In the genomic region with DNA sequence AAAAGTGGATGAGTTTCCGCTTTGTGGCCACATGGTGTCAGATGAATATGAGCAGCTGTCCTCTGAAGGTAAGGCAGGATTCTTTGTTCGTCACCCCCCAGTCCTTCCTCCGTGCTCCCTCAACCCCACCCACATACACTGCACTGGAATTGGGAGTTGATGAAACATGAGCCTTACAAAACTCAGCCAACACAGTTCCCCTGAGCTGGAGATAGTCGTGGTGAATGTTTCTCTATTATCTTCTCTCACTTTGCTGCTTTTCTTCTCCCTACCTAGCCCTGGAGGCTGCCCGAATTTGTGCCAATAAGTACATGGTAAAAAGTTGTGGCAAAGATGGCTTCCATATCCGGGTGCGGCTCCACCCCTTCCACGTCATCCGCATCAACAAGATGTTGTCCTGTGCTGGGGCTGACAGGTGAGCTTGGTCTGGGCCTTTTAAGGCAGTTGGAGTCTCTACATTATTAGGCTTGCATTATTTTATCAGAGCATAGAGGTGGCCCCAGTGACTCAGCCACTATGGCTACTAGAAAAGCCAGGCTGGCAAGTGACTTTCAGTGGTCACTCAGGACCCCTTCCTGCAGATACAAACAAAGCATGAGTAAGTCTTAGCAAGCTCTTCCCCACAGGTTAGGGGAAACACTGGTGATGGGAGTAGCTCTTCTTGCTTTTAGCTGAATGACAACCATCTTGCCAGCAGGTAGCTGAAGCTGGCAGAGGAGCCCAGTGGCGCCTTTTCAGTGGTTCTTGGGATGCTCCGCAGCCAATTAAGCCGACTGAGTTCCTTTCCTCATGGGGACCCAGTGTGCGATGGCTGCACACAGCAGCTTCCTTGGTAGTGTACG, we compare ENCODE assay signal across 8 cellular contexts. TPM values are rescaled to one million over a fixed set of nuclear protein-coding genes. Genes with fewer than 3 reads are reported as not detected.
A peak's percentile ranks its signal among the peaks of the same experiment; 100 is the strongest.
DNase-seq lines count a peak whose midpoint lies in the region; ATAC-seq, FAIRE-seq and TF ChIP-seq lines count a peak whose summit lies in the region.

No MANE protein-coding gene starts in this region.

- H4K20me1 ChIP-seq in osteoblast (ENCODE audit: insufficient read depth, low read length) = peaks cover 20% of the 10 kb centered on the region

- TF ChIP-seq CTCF in osteoblast (IDR thresholded peaks at IDR 0.05; ENCODE audit: extremely low read depth, low read depth, low read length) = no peak

- ATAC-seq in effector memory CD8-positive, alpha-beta T cell (replicated peaks) = no peak
- no peak for ATAC-seq in esophagus mucosa
- ATAC-seq in GM21576 (IDR thresholded peaks at IDR 0.05; ENCODE audit: unreplicated experiment) = no peak

- no peak overlapping the region for H2AFZ ChIP-seq in osteoblast (ENCODE audit: low read length)

- peak overlapping the region; percentile 99 for H3K27ac Mint-ChIP-seq in effector memory CD8-positive, alpha-beta T cell

- H3K4me2 ChIP-seq in osteoblast (ENCODE audit: insufficient read depth, low read length) = peak overlapping the region; percentile 85

- no peaks in the 10 kb centered on the region for H3K27me3 Mint-ChIP-seq in effector memory CD8-positive, alpha-beta T cell

- peaks cover 3% of the 10 kb centered on the region for H3K4me1 ChIP-seq in osteoblast (ENCODE audit: insufficient read depth, low read length)

- H3K36me3 ChIP-seq in osteoblast (ENCODE audit: insufficient read depth, low read length) = peaks cover 30% of the 10 kb centered on the region

- FAIRE-seq in RCC 7860 (lab: Jason Lieb, UNC) = no peak

- H3K36me3 Mint-ChIP-seq in effector memory CD8-positive, alpha-beta T cell (ENCODE audit: insufficient read depth) = peaks cover 53% of the 10 kb centered on the region

- no peaks in the 10 kb centered on the region for H3K9me3 Mint-ChIP-seq in effector memory CD8-positive, alpha-beta T cell

- H3K27me3 ChIP-seq in osteoblast (ENCODE audit: insufficient read depth, low read length) = no peaks in the 10 kb centered on the region

- no peaks in the 10 kb centered on the region for H3K9me3 ChIP-seq in osteoblast (ENCODE audit: low read depth, low read length)

- H3K4me1 Mint-ChIP-seq in effector memory CD8-positive, alpha-beta T cell (ENCODE audit: low read depth in 2 of 2) = peaks cover 12 to 20% of the 10 kb centered on the region in 2 donors

- peaks cover 20% of the 10 kb centered on the region for H3K79me2 ChIP-seq in osteoblast (ENCODE audit: insufficient read depth, low read length)

- H3K27ac ChIP-seq in osteoblast (ENCODE audit: low read depth, low read length) = peak overlapping the region; percentile 87

- DNase-seq in EL (peak; percentile 21), RCC 7860 (ENCODE audit: low spot score) (peak; percentile 10), osteoblast (ENCODE audit: insufficient read length, low spot score, missing footprints) (peak; percentile 73), HuH-7 (ENCODE audit: low spot score) (no peak), NOMO-1 treated with dmso at 0.1 percent for 144 hours (lab: John Stamatoyannopoulos, UW; ENCODE audit: unreplicated experiment) (no peak)
- peak in 2 of 3 experiments; percentile 21 to 24 for DNase-seq in effector memory CD8-positive, alpha-beta T cell

- peak overlapping the region; percentile 98 to 99 for H3K4me3 Mint-ChIP-seq in effector memory CD8-positive, alpha-beta T cell

- peak overlapping the region; percentile 79 for H3K4me3 ChIP-seq in osteoblast (ENCODE audit: insufficient read depth, low read length)

RNA-seq across cellular contexts. Expression of a gene that starts 1.6 kb away (rescaled TPM):
- total RNA-seq in osteoblast (1,832 and 2,517 TPM in 2 replicates), esophagus mucosa (2,565 TPM)

RNA-seq across cellular contexts. Expression of a gene that starts 9.3 kb away (rescaled TPM):
- total RNA-seq in osteoblast = 58.9 and 74.6 TPM in 2 replicates
- 22.8 TPM for total RNA-seq in esophagus mucosa

RNA-seq across cellular contexts. Expression of a gene that starts 11.6 kb away (rescaled TPM):
- total RNA-seq in osteoblast = 15.6 and 19.2 TPM in 2 replicates
- 18.1 TPM for total RNA-seq in esophagus mucosa

RNA-seq across cellular contexts. Expression of a gene that starts 20.7 kb away (rescaled TPM):
- total RNA-seq in osteoblast (28.0 and 29.7 TPM in 2 replicates), esophagus mucosa (49.3 TPM)

RNA-seq across cellular contexts. Expression of a gene that starts 25.3 kb away (rescaled TPM):
- total RNA-seq in osteoblast (2,632 and 3,431 TPM in 2 replicates), esophagus mucosa (417 TPM)

Comparison
In these comparisons a context has a peak if more than half of its experiments do, and no peak if none do; other contexts are left out.
1. DNase-seq: peak in EL (single experiment), RCC 7860 (single experiment), effector memory CD8-positive, alpha-beta T cell (2 of 3) and osteoblast (single experiment); none in HuH-7 (single experiment) and NOMO-1 treated with dmso at 0.1 percent for 144 hours (single experiment).